Comparison of ENCODE assay signal across 3 cellular contexts in genomic region chr12:82360834-82361233, GRCh38.
A peak's percentile ranks its signal among the peaks of the same experiment; 100 is the strongest.
TF ChIP-seq lines count a peak whose summit lies in the region.

No MANE protein-coding gene starts in this region.

TF ChIP-seq in WTC11, 78 proteins besides CTCF, POLR2A, EP300 and RAD21:
- TF ChIP-seq NFYB (CRISPR knock-in tag; conservative IDR thresholded peaks at IDR 0.05; ENCODE audit: low read depth) = peak; percentile 38; the same call in 1 of the 2 replicates

TF ChIP-seq in GM12878, 131 proteins besides CTCF, POLR2A, EP300 and RAD21:
- TF ChIP-seq, protein P1, sequence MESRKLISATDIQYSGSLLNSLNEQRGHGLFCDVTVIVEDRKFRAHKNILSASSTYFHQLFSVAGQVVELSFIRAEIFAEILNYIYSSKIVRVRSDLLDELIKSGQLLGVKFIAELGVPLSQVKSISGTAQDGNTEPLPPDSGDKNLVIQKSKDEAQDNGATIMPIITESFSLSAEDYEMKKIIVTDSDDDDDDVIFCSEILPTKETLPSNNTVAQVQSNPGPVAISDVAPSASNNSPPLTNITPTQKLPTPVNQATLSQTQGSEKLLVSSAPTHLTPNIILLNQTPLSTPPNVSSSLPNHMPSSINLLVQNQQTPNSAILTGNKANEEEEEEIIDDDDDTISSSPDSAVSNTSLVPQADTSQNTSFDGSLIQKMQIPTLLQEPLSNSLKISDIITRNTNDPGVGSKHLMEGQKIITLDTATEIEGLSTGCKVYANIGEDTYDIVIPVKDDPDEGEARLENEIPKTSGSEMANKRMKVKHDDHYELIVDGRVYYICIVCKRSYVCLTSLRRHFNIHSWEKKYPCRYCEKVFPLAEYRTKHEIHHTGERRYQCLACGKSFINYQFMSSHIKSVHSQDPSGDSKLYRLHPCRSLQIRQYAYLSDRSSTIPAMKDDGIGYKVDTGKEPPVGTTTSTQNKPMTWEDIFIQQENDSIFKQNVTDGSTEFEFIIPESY (IDR thresholded peaks at IDR 0.05) = peak; percentile 95

TF ChIP-seq in HepG2, 621 proteins besides CTCF, POLR2A, EP300 and RAD21:
- TF ChIP-seq NFYB (CRISPR knock-in tag; IDR thresholded peaks at IDR 0.05) = 0 out of 2 replicates have a peak, but pooled peaks have one; percentile 14
